In genomic region chr1:154972213-154972516, GRCh38 we compare ENCODE assay signal across 11 cellular contexts. TPM values are rescaled to one million over a fixed set of nuclear protein-coding genes. Genes with fewer than 3 reads are reported as not detected.
DNase-seq lines count a peak whose midpoint lies in the region; ATAC-seq and TF ChIP-seq lines count a peak whose summit lies in the region.
"Had no signal": no experiment of that assay in that cellular context is flagged by ENCODE, and none has a peak within 500 bp of the region (broad histone marks: within the 10 kb centered on the region; RNA-seq: fewer than 3 reads in every experiment).

No MANE protein-coding gene starts in this region.

- peak overlapping the region; percentile 61 to 82 for H3K4me3 ChIP-seq in ascending aorta
- no peak overlapping the region for H3K4me3 ChIP-seq in testis
- H3K4me3 ChIP-seq: mucosa of descending colon had no signal

- H3K27ac ChIP-seq in ascending aorta (peak overlapping the region; percentile 95 to 99), layer of hippocampus (ENCODE audit: low read depth, low read length) (peak overlapping the region; percentile 98), testis (peak overlapping the region; percentile 98 to 99)

- DNase-seq in activated CD4-positive, alpha-beta T cell treated with anti-CD3 and anti-CD28 coated beads, Interleukin-2, amount 10 ng/mL, durations not matched to agents 24 days and 14 days, result no peak
- no peak for DNase-seq in activated CD4-positive, alpha-beta T cell treated with anti-CD3 and anti-CD28 coated beads for 4 hours
- DNase-seq in ascending aorta (ENCODE audit: low spot score in 2 of 2), result no peak
- DNase-seq in testis, result no peak
- DNase-seq in SW 1271 (lab: John Stamatoyannopoulos, UW), result no peak
- DNase-seq: activated naive CD4-positive, alpha-beta T cell treated with Interleukin-2 at 50 U/mL for 16 hours had no signal

- H3K4me1 ChIP-seq in ascending aorta (peaks cover 22 to 35% of the 10 kb centered on the region in 2 donors), testis (peaks cover 49% of the 10 kb centered on the region)

- 67 to 68% methylated on average over 3 of the region's 3 CpGs for WGBS in testis, 2 donors

- peaks cover 47% of the 10 kb centered on the region for H3K4me1 Mint-ChIP-seq in activated CD4-positive, alpha-beta T cell treated with anti-CD3 and anti-CD28 coated beads, Interleukin-2, amount 10 ng/mL, durations not matched to agents 24 days and 14 days

- no peaks in the 10 kb centered on the region for H3K9me3 Mint-ChIP-seq in activated CD4-positive, alpha-beta T cell treated with anti-CD3 and anti-CD28 coated beads, Interleukin-2, amount 10 ng/mL, durations not matched to agents 24 days and 14 days
- H3K9me3 Mint-ChIP-seq: stimulated activated effector memory CD8-positive, alpha-beta T cell treated with anti-CD3 and anti-CD28 coated beads, Interleukin-12 subunit alpha, Interleukin-12 subunit beta, amount 100 ng/mL, for 72 hours had no signal

- intact Hi-C loops in activated CD4-positive, alpha-beta T cell treated with anti-CD3 and anti-CD28 coated beads, Interleukin-2, amount 10 ng/mL, durations not matched to agents 24 days and 14 days (cut with micrococcal nuclease), result loop anchor here (5.0 to 10.0 kb wide), 3 partner anchors 90 to 1533 kb away; partner anchors contain the start of genes EFNA4, MEF2D and RUSC1
- intact Hi-C loops in ascending aorta (cut with DNase I) (loop anchor here (1.0 kb wide), 1 partner anchor 35 kb away; no protein-coding TSS in a partner anchor), testis (cut with DNase I; ENCODE audit: low total_unique reads) (no loop called here)

- H3K4me3 Mint-ChIP-seq in activated CD4-positive, alpha-beta T cell treated with anti-CD3 and anti-CD28 coated beads, Interleukin-2, amount 10 ng/mL, durations not matched to agents 24 days and 14 days, result no peak overlapping the region

- H3K36me3 Mint-ChIP-seq in activated CD4-positive, alpha-beta T cell treated with anti-CD3 and anti-CD28 coated beads, Interleukin-2, amount 10 ng/mL, durations not matched to agents 24 days and 14 days (ENCODE audit: low read depth), result peaks cover 30% of the 10 kb centered on the region

- no peaks in the 10 kb centered on the region for H3K27me3 Mint-ChIP-seq in activated CD4-positive, alpha-beta T cell treated with anti-CD3 and anti-CD28 coated beads, Interleukin-2, amount 10 ng/mL, durations not matched to agents 24 days and 14 days

- no peak for TF ChIP-seq CTCF in ascending aorta (IDR thresholded peaks at IDR 0.05)
- TF ChIP-seq CTCF in testis (IDR thresholded peaks at IDR 0.05), result no peak

- H3K36me3 ChIP-seq in ascending aorta (peaks cover 12 to 16% of the 10 kb centered on the region in 2 donors), testis (ENCODE audit: low read depth, missing control alignments) (no peaks in the 10 kb centered on the region)

- H3K27me3 ChIP-seq in ascending aorta, result no peaks in the 10 kb centered on the region
- H3K27me3 ChIP-seq in layer of hippocampus (ENCODE audit: control insufficient read depth, insufficient read depth, low read length), result no peaks in the 10 kb centered on the region
- H3K27me3 ChIP-seq in testis, result no peaks in the 10 kb centered on the region

- no peak for TF ChIP-seq POLR2A in testis (IDR thresholded peaks at IDR 0.05)

- ATAC-seq in GM21528 (IDR thresholded peaks at IDR 0.05; ENCODE audit: low FRiP score, unreplicated experiment), result no peak
- ATAC-seq in GM21619 (IDR thresholded peaks at IDR 0.05; ENCODE audit: unreplicated experiment), result no peak
- ATAC-seq: stimulated activated effector memory CD8-positive, alpha-beta T cell treated with anti-CD3 and anti-CD28 coated beads, Interleukin-12 subunit alpha, Interleukin-12 subunit beta, amount 100 ng/mL, for 72 hours had no signal

- H3K27ac Mint-ChIP-seq in activated CD4-positive, alpha-beta T cell treated with anti-CD3 and anti-CD28 coated beads, Interleukin-2, amount 10 ng/mL, durations not matched to agents 24 days and 14 days, result peak overlapping the region; percentile 65

- H3K9me3 ChIP-seq in ascending aorta (no peaks in the 10 kb centered on the region), testis (no peaks in the 10 kb centered on the region)
- H3K9me3 ChIP-seq: mucosa of descending colon had no signal

RNA-seq across cellular contexts. Expression of gene SHC1, which starts 1.6 kb away (rescaled TPM):
- 50.4 and 60.5 TPM in 2 replicates for total RNA-seq in activated CD4-positive, alpha-beta T cell treated with anti-CD3 and anti-CD28 coated beads, Interleukin-2, amount 10 ng/mL, durations not matched to agents 24 days and 14 days
- total RNA-seq in ascending aorta, result 211 TPM
- total RNA-seq in testis, result 10 to 100 TPM; 47.9 to 59.3 TPM
- 49.0 TPM for polyA plus RNA-seq in testis (ENCODE audit: insufficient read depth, low read depth, low replicate concordance)

RNA-seq across cellular contexts. Expression of gene CKS1B, which starts 2.3 kb away (rescaled TPM):
- total RNA-seq in activated CD4-positive, alpha-beta T cell treated with anti-CD3 and anti-CD28 coated beads, Interleukin-2, amount 10 ng/mL, durations not matched to agents 24 days and 14 days, result 179 and 181 TPM in 2 replicates
- total RNA-seq in ascending aorta (40.4 TPM), testis (10 to 100 TPM; 45.5 to 84.3 TPM)
- polyA plus RNA-seq in testis (ENCODE audit: insufficient read depth, low read depth, low replicate concordance), result 100 TPM

RNA-seq across cellular contexts. Expression of gene PYGO2, which starts 10.6 kb away (rescaled TPM):
- 34.4 and 34.8 TPM in 2 replicates for total RNA-seq in activated CD4-positive, alpha-beta T cell treated with anti-CD3 and anti-CD28 coated beads, Interleukin-2, amount 10 ng/mL, durations not matched to agents 24 days and 14 days
- total RNA-seq in ascending aorta, result 48.7 TPM
- 10 to 100 TPM; 31.0 to 34.9 TPM for total RNA-seq in testis
- 33.2 TPM for polyA plus RNA-seq in testis (ENCODE audit: insufficient read depth, low read depth, low replicate concordance)

RNA-seq across cellular contexts. Expression of gene FLAD1, which starts 11.0 kb away (rescaled TPM):
- 69.9 and 71.8 TPM in 2 replicates for total RNA-seq in activated CD4-positive, alpha-beta T cell treated with anti-CD3 and anti-CD28 coated beads, Interleukin-2, amount 10 ng/mL, durations not matched to agents 24 days and 14 days
- 31.2 TPM for total RNA-seq in ascending aorta
- total RNA-seq in testis, result 10 to 100 TPM; 26.5 to 35.0 TPM
- 46.5 TPM for polyA plus RNA-seq in testis (ENCODE audit: insufficient read depth, low read depth, low replicate concordance)

RNA-seq across cellular contexts. Expression of gene PBXIP1, which starts 16.3 kb away (rescaled TPM):
- 19.3 and 21.6 TPM in 2 replicates for total RNA-seq in activated CD4-positive, alpha-beta T cell treated with anti-CD3 and anti-CD28 coated beads, Interleukin-2, amount 10 ng/mL, durations not matched to agents 24 days and 14 days
- total RNA-seq in ascending aorta (70.0 TPM), testis (10 to 100 TPM; 84.1 to 87.1 TPM)
- polyA plus RNA-seq in testis (ENCODE audit: insufficient read depth, low read depth, low replicate concordance), result 111 TPM

Comparison
In these comparisons a context has a peak if more than half of its experiments do, and no peak if none do; other contexts are left out.
1. H3K4me3 ChIP-seq: peak in ascending aorta (2 of 2); none in testis (0 of 2).
2. Peak in every context shown above with its lines, with median percentiles within 50 percentile points of each other: H3K27ac ChIP-seq.